24 cellular contexts compared by ENCODE assay signal in the genomic region with DNA sequence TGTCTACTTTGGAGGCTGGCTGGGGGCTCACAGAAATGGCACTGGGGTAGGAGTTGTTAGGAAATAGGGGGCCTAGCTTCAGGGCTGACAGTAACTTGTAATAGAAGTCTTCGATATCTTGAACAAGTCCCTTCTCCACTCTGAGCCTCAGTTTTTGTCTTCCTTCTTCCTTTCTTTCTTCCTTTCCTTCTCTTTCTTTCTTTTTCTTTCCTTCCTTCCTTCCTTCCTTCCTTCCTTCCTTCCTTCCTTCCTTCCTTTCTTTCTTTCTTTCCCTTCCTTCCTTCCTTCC. TPM values are rescaled to one million over a fixed set of nuclear protein-coding genes. Genes with fewer than 3 reads are reported as not detected.
DNase-seq lines count a peak whose midpoint lies in the region; TF ChIP-seq lines count a peak whose summit lies in the region.
"Had no signal": no experiment of that assay in that cellular context is flagged by ENCODE, and none has a peak within 500 bp of the region (broad histone marks: within the 10 kb centered on the region; RNA-seq: fewer than 3 reads in every experiment).

No MANE protein-coding gene starts in this region.

- TF ChIP-seq POLR2A in thyroid gland (IDR thresholded peaks at IDR 0.05), result no peak

- H3K36me3 ChIP-seq in DOHH2 (ENCODE audit: control insufficient read depth, low read length) (peaks cover 7% of the 10 kb centered on the region), mucosa of rectum (ENCODE audit: control insufficient read depth in 2 of 2, insufficient read depth in 2 of 2, low read length in 2 of 2) (no peaks in the 10 kb centered on the region), thyroid gland (no peaks in the 10 kb centered on the region)
- H3K36me3 ChIP-seq: tibial artery had no signal

- H3F3A ChIP-seq in DOHH2 (ENCODE audit: control insufficient read depth, insufficient read depth), result peaks cover 42% of the 10 kb centered on the region

- H3K27me3 ChIP-seq in DOHH2 (ENCODE audit: control insufficient read depth, low read length) (no peaks in the 10 kb centered on the region), mucosa of rectum (ENCODE audit: control insufficient read depth in 2 of 2, insufficient read depth in 2 of 2, low read length in 2 of 2) (no peaks in the 10 kb centered on the region), thyroid gland (no peaks in the 10 kb centered on the region)
- H3K27me3 ChIP-seq: tibial artery had no signal

- H3K4me1 ChIP-seq in DOHH2 (ENCODE audit: control insufficient read depth, low read length) (peaks cover 69% of the 10 kb centered on the region), mucosa of rectum (ENCODE audit: control insufficient read depth in 2 of 2, insufficient read depth in 2 of 2, low read length in 2 of 2) (peaks cover 58 to 63% of the 10 kb centered on the region in 2 donors), thyroid gland (peaks cover 43 to 52% of the 10 kb centered on the region in 2 donors)

- H3K9ac ChIP-seq in mucosa of rectum (ENCODE audit: low read depth in 1 of 2, low read length in 2 of 2), result peak overlapping the region; percentile 0 to 14
- H3K9ac ChIP-seq: KMS-11 had no signal

- H3K9me2 ChIP-seq in DOHH2 (replicated peaks; ENCODE audit: control insufficient read depth, low read length), result no peaks in the 10 kb centered on the region

- 0 out of 2 replicates have a peak overlapping the region, but pooled peaks have one; percentile 1 for H3K27ac ChIP-seq in DOHH2 (ENCODE audit: low read depth, low read length)
- peak overlapping the region; percentile 98 for H3K27ac ChIP-seq in VCaP
- H3K27ac ChIP-seq in mucosa of rectum (ENCODE audit: low read depth in 2 of 2, low read length in 2 of 2), result peak overlapping the region; percentile 73 to 85
- peak overlapping the region; percentile 48 to 63 (median 62) for H3K27ac ChIP-seq in thyroid gland
- H3K27ac ChIP-seq: KMS-11 had no signal

- H3K4me2 ChIP-seq in DOHH2 (ENCODE audit: low read length), result no peak overlapping the region

- H3K79me2 ChIP-seq in DOHH2 (ENCODE audit: control insufficient read depth, low read length), result peaks cover 18% of the 10 kb centered on the region

- DNase-seq in thyroid gland, result no peak
- no peak for DNase-seq in hypothalamus (lab: John Stamatoyannopoulos, UW)
- DNase-seq in kidney glomerular epithelial cell (lab: John Stamatoyannopoulos, UW), result no peak
- DNase-seq in NCI-H1105 (lab: John Stamatoyannopoulos, UW), result no peak
- DNase-seq: activated CD4-positive, alpha-beta T cell treated with anti-CD3 and anti-CD28 coated beads, Interleukin-2, amount 10 ng/mL, durations not matched to agents 7 days and 5 days; activated naive CD8-positive, alpha-beta T cell treated with anti-CD3 and anti-CD28 coated beads, Interleukin-2, amount 10 ng/mL, durations not matched to agents 7 days and 5 days; cerebellar nuclear complex; DMS53; effector CD4-positive, alpha-beta T cell; GF-D8; left cardiac atrium; mesendoderm; natural killer cell; NCI-H146; NCI-H510A; stimulated activated CD4-positive, alpha-beta T cell treated with anti-CD3 and anti-CD28 coated beads, Interleukin-4, amount 100 ng/mL, for 4 hours; stimulated activated naive CD4-positive, alpha-beta T cell treated with Interleukin-2 at 50 U/mL for 16 hours; T-helper 1 cell; tibial artery had no signal

- H3K9me3 ChIP-seq in DOHH2 (ENCODE audit: control insufficient read depth, insufficient read depth, low read length), result no peaks in the 10 kb centered on the region
- no peaks in the 10 kb centered on the region for H3K9me3 ChIP-seq in mucosa of rectum (ENCODE audit: control insufficient read depth in 2 of 2, low read length in 2 of 2)
- no peaks in the 10 kb centered on the region for H3K9me3 ChIP-seq in thyroid gland
- H3K9me3 ChIP-seq: tibial artery had no signal

- no peaks in the 10 kb centered on the region for H4K20me1 ChIP-seq in DOHH2 (ENCODE audit: control insufficient read depth, insufficient read depth, low read depth, low read length)

- WGBS in thyroid gland, 2 donors, result 94% methylated on average over 1 of the region's 1 CpG

- TF ChIP-seq CTCF in DOHH2 (IDR thresholded peaks at IDR 0.05; ENCODE audit: low read depth, low read length, poor library complexity, severe bottlenecking) (no peak), VCaP (conservative IDR thresholded peaks at IDR 0.05) (no peak), thyroid gland (IDR thresholded peaks at IDR 0.05) (no peak)

- intact Hi-C loops in thyroid gland (cut with DNase I), result no loop called here

- H3K4me3 ChIP-seq in DOHH2 (ENCODE audit: low read length), result no peak overlapping the region
- H3K4me3 ChIP-seq in mucosa of rectum (ENCODE audit: low read length in 2 of 2), result no peak overlapping the region
- H3K4me3 ChIP-seq in thyroid gland (replicated peaks in 1 of 3), result no peak overlapping the region
- H3K4me3 ChIP-seq: tibial artery had no signal

RNA-seq across cellular contexts. Expression of gene BTG2, which starts 12.9 kb away (rescaled TPM):
- 10 to 100 TPM; 41.9 to 82.1 (median 51.9) TPM for total RNA-seq in thyroid gland

RNA-seq across cellular contexts. Expression of gene FMOD, which starts 32.7 kb away (rescaled TPM):
- total RNA-seq in thyroid gland, result 100 to 1,000 TPM in 3 of 4 donors, 10 to 100 TPM in 1; 67.7 to 173 (median 111) TPM
- total RNA-seq: activated CD4-positive, alpha-beta T cell treated with anti-CD3 and anti-CD28 coated beads, Interleukin-2, amount 10 ng/mL, durations not matched to agents 7 days and 5 days; activated naive CD8-positive, alpha-beta T cell treated with anti-CD3 and anti-CD28 coated beads, Interleukin-2, amount 10 ng/mL, durations not matched to agents 7 days and 5 days; natural killer cell; osteocyte had no signal

Comparison
In these comparisons a context has a peak if more than half of its experiments do, and no peak if none do; other contexts are left out.
1. H3K27ac ChIP-seq: peak in every context shown above with its lines; median percentile 98 in VCaP; 79 in mucosa of rectum; 62 in thyroid gland; 1 in DOHH2.